9 cellular contexts compared by ENCODE assay signal in the genomic region with DNA sequence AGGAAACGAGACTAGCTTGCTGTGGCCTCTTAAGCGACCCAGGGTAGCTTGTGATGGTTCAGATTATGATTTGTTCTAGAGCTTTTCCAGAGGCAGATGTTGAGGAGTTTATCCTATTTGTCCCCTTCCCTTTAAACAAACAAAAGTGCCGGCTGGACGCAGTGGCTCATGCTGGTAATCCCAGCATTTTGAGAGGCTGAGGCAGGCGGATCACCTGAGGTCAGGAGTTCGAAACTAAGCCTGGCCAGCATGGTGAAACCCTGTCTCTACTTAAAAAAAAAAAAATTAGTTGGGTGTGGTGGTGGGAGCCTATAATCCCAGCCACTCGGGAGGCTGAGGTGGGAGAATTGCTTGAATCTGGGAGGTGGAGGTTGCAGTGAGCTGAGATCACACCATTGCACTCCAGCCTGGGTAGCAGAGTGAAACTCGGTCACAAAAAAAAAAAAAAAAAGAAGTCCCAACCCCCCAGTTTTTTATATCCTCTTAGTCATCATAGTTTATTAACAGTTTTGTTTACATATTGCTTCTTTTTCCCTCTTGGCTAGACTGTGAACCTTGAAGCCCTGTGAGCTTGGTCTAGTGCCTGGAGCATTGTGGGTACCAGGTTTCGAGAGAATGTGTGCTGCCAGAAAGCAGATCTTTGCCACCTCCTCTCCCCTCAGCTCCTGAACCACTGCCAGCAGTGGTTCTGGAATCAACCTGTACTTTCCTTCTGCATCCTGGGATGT. TPM values are rescaled to one million over a fixed set of nuclear protein-coding genes. Genes with fewer than 3 reads are reported as not detected.
A peak's percentile ranks its signal among the peaks of the same experiment; 100 is the strongest.
DNase-seq lines count a peak whose midpoint lies in the region; ATAC-seq and TF ChIP-seq lines count a peak whose summit lies in the region.
"Had no signal": no experiment of that assay in that cellular context is flagged by ENCODE, and none has a peak within 500 bp of the region (broad histone marks: within the 10 kb centered on the region; RNA-seq: fewer than 3 reads in every experiment).

No MANE protein-coding gene starts in this region.

- peak; percentile 71 for ATAC-seq in upper lobe of right lung

- no peak overlapping the region for H3K4me3 ChIP-seq in upper lobe of right lung

- intact Hi-C loops in upper lobe of right lung (cut with DNase I): no loop called here

- peaks cover 58% of the 10 kb centered on the region for H3K4me1 ChIP-seq in upper lobe of right lung

- no peaks in the 10 kb centered on the region for H3K9me3 ChIP-seq in upper lobe of right lung

- H3K36me3 ChIP-seq in upper lobe of right lung: no peaks in the 10 kb centered on the region

- TF ChIP-seq CTCF in upper lobe of right lung (IDR thresholded peaks at IDR 0.05): no peak

- peak; percentile 26 for DNase-seq in activated T-cell treated with anti-CD3 and anti-CD28 coated beads, Interleukin-2, amount 50 U/mL, for 1 hour
- no peak for DNase-seq in activated T-cell treated with anti-CD3 and anti-CD28 coated beads for 4 hours
- peak; percentile 63 for DNase-seq in activated effector memory CD4-positive, alpha-beta T cell treated with anti-CD3 and anti-CD28 coated beads, Interleukin-2, amount 50 U/mL, for 16 hours
- DNase-seq in kidney tubule cell (ENCODE audit: low spot score): peak; percentile 62
- DNase-seq in upper lobe of right lung: peak; percentile 28
- DNase-seq in COR-L47 (lab: John Stamatoyannopoulos, UW): no peak
- DNase-seq in foreskin melanocyte: no peak
- no peak for DNase-seq in iPS-NIHi7 (ENCODE audit: extremely low spot score)

- H3K27ac ChIP-seq in upper lobe of right lung: no peak overlapping the region

- H3K27me3 ChIP-seq in upper lobe of right lung: no peaks in the 10 kb centered on the region

RNA-seq across cellular contexts. Expression of a gene that starts 29.8 kb away (rescaled TPM):
- 92.3 TPM for total RNA-seq in upper lobe of right lung

RNA-seq across cellular contexts. Expression of a gene that starts 56.1 kb away (rescaled TPM):
- not detected for total RNA-seq in upper lobe of right lung
- total RNA-seq: activated CD8-positive, alpha-beta memory T cell treated with anti-CD3 and anti-CD28 coated beads for 36 hours had no signal

RNA-seq across cellular contexts. Expression of a gene that starts 57.8 kb away (rescaled TPM):
- total RNA-seq in upper lobe of right lung: 0.67 TPM

Comparison
In these comparisons a context has a peak if more than half of its experiments do, and no peak if none do; other contexts are left out.
1. DNase-seq: peak in activated T-cell treated with anti-CD3 and anti-CD28 coated beads, Interleukin-2, amount 50 U/mL, for 1 hour (single experiment), activated effector memory CD4-positive, alpha-beta T cell treated with anti-CD3 and anti-CD28 coated beads, Interleukin-2, amount 50 U/mL, for 16 hours (single experiment), kidney tubule cell (single experiment) and upper lobe of right lung (single experiment); none in activated T-cell treated with anti-CD3 and anti-CD28 coated beads for 4 hours (single experiment), COR-L47 (single experiment), foreskin melanocyte (single experiment) and iPS-NIHi7 (single experiment).